1 cellular context compared by ENCODE assay signal in genomic region chr2:186485871-186486650, GRCh38.
TF ChIP-seq lines count a peak whose summit lies in the region.

TSS of gene ZC3H15 (plus strand) at chr2:186486260. CDS start at chr2:186486383, 123 bp downstream.

TF ChIP-seq in A549, 52 proteins besides CTCF, POLR2A, EP300 and RAD21 (continued from another document):
- peak; percentile 65; the same call in 1 of the 3 replicates for TF ChIP-seq BCL3 (IDR thresholded peaks at IDR 0.05)
- no peak for TF ChIP-seq FOSB (CRISPR knock-in tag; IDR thresholded peaks at IDR 0.05)
- peak; percentile 48; the same call in 1 of the 2 replicates for TF ChIP-seq GATA3 (IDR thresholded peaks at IDR 0.05; ENCODE audit: borderline replicate concordance)
TF ChIP-seq in A549: peak in this region for 13.
